In genomic region chr4:186958951-186959350, GRCh38 we compare ENCODE assay signal across 26 cellular contexts.
"Had no signal": no experiment of that assay in that cellular context is flagged by ENCODE, and none has a peak within 500 bp of the region (broad histone marks: within the 10 kb centered on the region; RNA-seq: fewer than 3 reads in every experiment).

No MANE protein-coding gene starts in this region.

- H2AFZ ChIP-seq: parathyroid adenoma had no signal

- H3K27me3 ChIP-seq: neutrophil, right atrium auricular region, right lobe of liver, suprapubic skin, tibial artery, upper lobe of right lung had no signal

- H3K36me3 Mint-ChIP-seq: immature natural killer cell; naive thymus-derived CD4-positive, alpha-beta T cell; natural killer cell treated with Interleukin-12 subunit alpha and Interleukin-12 subunit beta and Interleukin-15 and Interleukin-18, amount 100 ng/mL, for 72 hours had no signal

- H3K36me3 ChIP-seq: left ventricle myocardium inferior, neutrophil, right atrium auricular region, right lobe of liver, suprapubic skin, thoracic aorta, tibial artery, upper lobe of right lung had no signal

- H3K4me1 ChIP-seq: left ventricle myocardium inferior, parathyroid adenoma, psoas muscle, right atrium auricular region, right lobe of liver, tibial artery had no signal

- H3K9me3 ChIP-seq: left ventricle myocardium inferior, mucosa of descending colon, neutrophil, psoas muscle, right atrium auricular region, right lobe of liver, suprapubic skin, thoracic aorta, tibial artery, upper lobe of right lung had no signal

- H3K27ac ChIP-seq: left ventricle myocardium inferior, neutrophil, parathyroid adenoma, psoas muscle, right atrium auricular region, right lobe of liver, suprapubic skin, thoracic aorta, tibial artery, upper lobe of right lung had no signal

- ATAC-seq: mucosa of descending colon; naive thymus-derived CD4-positive, alpha-beta T cell; natural killer cell treated with Interleukin-12 subunit alpha and Interleukin-12 subunit beta and Interleukin-15 and Interleukin-18, amount 100 ng/mL, for 72 hours; psoas muscle; right lobe of liver; upper lobe of right lung had no signal

- FAIRE-seq: islet of Langerhans, kidney, urothelium cell line had no signal

- H3K9me3 Mint-ChIP-seq: stimulated activated naive CD8-positive, alpha-beta T cell treated with anti-CD3 and anti-CD28 coated beads, Interleukin-15, Interleukin-2, amounts not matched to agents 100 ng/mL and 50 ng/mL, for 24 hours had no signal

- H3K4me3 ChIP-seq: left ventricle myocardium inferior, lung, mucosa of descending colon, psoas muscle, right atrium auricular region, right lobe of liver, smooth muscle cell, suprapubic skin, thoracic aorta, tibial artery, upper lobe of right lung had no signal

- H3K9ac ChIP-seq: parathyroid adenoma had no signal

- H3K4me2 ChIP-seq: smooth muscle cell had no signal

- H3K4me1 Mint-ChIP-seq: immature natural killer cell; naive thymus-derived CD4-positive, alpha-beta T cell had no signal

- H3K4me3 Mint-ChIP-seq: immature natural killer cell; naive thymus-derived CD4-positive, alpha-beta T cell; natural killer cell treated with Interleukin-12 subunit alpha and Interleukin-12 subunit beta and Interleukin-15 and Interleukin-18, amount 100 ng/mL, for 72 hours; stimulated activated naive CD8-positive, alpha-beta T cell treated with anti-CD3 and anti-CD28 coated beads, Interleukin-15, Interleukin-2, amounts not matched to agents 100 ng/mL and 50 ng/mL, for 24 hours had no signal

- DNase-seq: hypothalamus; immature natural killer cell; kidney; left ventricle myocardium inferior; midbrain; mucosa of descending colon; naive thymus-derived CD4-positive, alpha-beta T cell; occipital lobe; psoas muscle; right lobe of liver; stimulated activated CD4-positive, alpha-beta T cell treated with anti-CD3 and anti-CD28 coated beads, Interleukin-1b, Interleukin-23, amount 100 ng/mL, for 48 hours; stimulated activated CD4-positive, alpha-beta T cell treated with anti-CD3 and anti-CD28 coated beads, Interleukin-4, amount 100 ng/mL, for 1 hour; stimulated activated naive CD4-positive, alpha-beta T cell; tibial artery; upper lobe of right lung had no signal

- H3K27ac Mint-ChIP-seq: immature natural killer cell; naive thymus-derived CD4-positive, alpha-beta T cell; natural killer cell treated with Interleukin-12 subunit alpha and Interleukin-12 subunit beta and Interleukin-15 and Interleukin-18, amount 100 ng/mL, for 72 hours; stimulated activated naive CD8-positive, alpha-beta T cell treated with anti-CD3 and anti-CD28 coated beads, Interleukin-15, Interleukin-2, amounts not matched to agents 100 ng/mL and 50 ng/mL, for 24 hours had no signal
